Comparison of ENCODE assay signal across 8 cellular contexts in genomic region chr21:42009831-42010506, GRCh38. TPM values are rescaled to one million over a fixed set of nuclear protein-coding genes. Genes with fewer than 3 reads are reported as not detected.
DNase-seq lines count a peak whose midpoint lies in the region; ATAC-seq, FAIRE-seq and TF ChIP-seq lines count a peak whose summit lies in the region.

Gene ZBTB21 (minus strand): TSS chr21:42010360. CDS start chr21:41994095, 16,265 bp downstream.

- no peaks in the 10 kb centered on the region for H3K9me3 ChIP-seq in keratinocyte (ENCODE audit: control insufficient read depth, low read depth, low read length)

- FAIRE-seq in keratinocyte (lab: Jason Lieb, UNC) = peak; percentile 13

- dilution Hi-C loops in keratinocyte (cut with MboI; ENCODE audit: extremely low pct_ligation_motif_present, low sequenced_read_pairs) = no loop called here

- H3K4me1 ChIP-seq in keratinocyte (ENCODE audit: control insufficient read depth, extremely low read depth, insufficient read depth, low read length) = peaks cover 23% of the 10 kb centered on the region

- peak within 1 kb of the TSS; percentile 90 for H3K9ac ChIP-seq in keratinocyte (ENCODE audit: control insufficient read depth, extremely low read depth, insufficient read depth, low read length)

- no peaks in the 10 kb centered on the region for H4K20me1 ChIP-seq in keratinocyte (ENCODE audit: control insufficient read depth, extremely low read depth, insufficient read depth, low read length)

- no peaks in the 10 kb centered on the region for H3K27me3 ChIP-seq in keratinocyte (ENCODE audit: control insufficient read depth, extremely low read depth, insufficient read depth, low read length)

- peaks cover 35% of the 10 kb centered on the region for H3K79me2 ChIP-seq in keratinocyte (ENCODE audit: control insufficient read depth, insufficient read depth, low read length)

- H3K9me1 ChIP-seq in keratinocyte (ENCODE audit: control insufficient read depth, extremely low read depth, insufficient read depth, low read length) = no peaks in the 10 kb centered on the region

- DNase-seq in AG09309 (ENCODE audit: low read depth) = peak; percentile 88
- DNase-seq in NCI-H460 (ENCODE audit: extremely low read depth, low read depth) = peak; percentile 96
- DNase-seq in activated CD4-positive, CD25-positive, alpha-beta regulatory T cell treated with anti-CD3 and anti-CD28 coated beads, Interleukin-2, amount 50 U/mL, for 72 hours = peak; percentile 98
- DNase-seq in cerebellar nuclear complex (lab: John Stamatoyannopoulos, UW) = peak; percentile 73 to 84
- peak; percentile 90 for DNase-seq in keratinocyte (ENCODE audit: low read depth, low spot score)
- DNase-seq in stimulated activated CD4-positive, alpha-beta T cell treated with anti-CD3 and anti-CD28 coated beads, Interleukin-15, amount 100 ng/mL, for 1 hour (ENCODE audit: low read depth in 1 of 2, low spot score in 1 of 2) = peak; percentile 95 to 97

- peak; percentile 65 for ATAC-seq in GM19035 (IDR thresholded peaks at IDR 0.05; ENCODE audit: unreplicated experiment)
- ATAC-seq in HG03354 (IDR thresholded peaks at IDR 0.05; ENCODE audit: poor library complexity, severe bottlenecking, unreplicated experiment) = peak; percentile 75

- no peak for TF ChIP-seq CTCF in AG09309 (IDR thresholded peaks at IDR 0.05; ENCODE audit: control insufficient read depth, insufficient read depth, low read depth, low read length, missing control alignments)
- TF ChIP-seq CTCF in keratinocyte (optimal IDR thresholded peaks at IDR 0.05 in 1 of 3, IDR thresholded peaks at IDR 0.05 in 1 of 3, conservative IDR thresholded peaks at IDR 0.05 in 1 of 3; ENCODE audit: extremely low read depth in 1 of 3, insufficient read depth in 2 of 3, low read length in 3 of 3) = no peak

- H3K36me3 ChIP-seq in keratinocyte (ENCODE audit: control insufficient read depth in 2 of 2, extremely low read depth in 1 of 2, insufficient read depth in 2 of 2, low read length in 2 of 2) = peaks cover 0 to 10% of the 10 kb centered on the region in 2 experiments

- peak within 1 kb of the TSS; percentile 95 for H3K27ac ChIP-seq in keratinocyte (ENCODE audit: control insufficient read depth, insufficient read depth, low read length)

- H3K4me3 ChIP-seq in AG09309 (ENCODE audit: control insufficient read depth, low read depth, low read length) = peak within 1 kb of the TSS; percentile 75
- peak within 1 kb of the TSS; percentile 71 to 81 (median 78) for H3K4me3 ChIP-seq in keratinocyte (ENCODE audit: control insufficient read depth in 2 of 3, extremely low read depth in 1 of 3, insufficient read depth in 2 of 3, low read depth in 1 of 3, low read length in 3 of 3)

- peak within 1 kb of the TSS; percentile 81 for H2AFZ ChIP-seq in keratinocyte (ENCODE audit: control insufficient read depth, low read length)

- peak within 1 kb of the TSS; percentile 75 for H3K4me2 ChIP-seq in keratinocyte (ENCODE audit: control insufficient read depth, extremely low read depth, insufficient read depth, low read depth, low read length)

RNA-seq across cellular contexts. Expression of gene ZBTB21, which starts in this region (rescaled TPM):
- total RNA-seq in NCI-H460 (2014; rRNA removed; shearing (Covaris generic)) = 13.2 and 14.4 TPM in 2 replicates
- polyA plus RNA-seq in NCI-H460 (2014; cell fraction: nucleus; rRNA removed) = 5.7 and 11.1 TPM in 2 replicates
- 9.5 to 12.2 TPM (median 10.3 TPM) in 3 replicates for polyA plus RNA-seq in keratinocyte
- polyA plus RNA-seq in keratinocyte (2011; ENCODE audit: low read depth) = 11.1 TPM
- polyA plus RNA-seq in keratinocyte (2011; cell fraction: cytosol; rRNA removed) = 4.8 and 8.0 TPM in 2 replicates
- 17.5 and 20.6 TPM in 2 replicates for polyA plus RNA-seq in keratinocyte (2011; cell fraction: nucleus; rRNA removed)
- 7.3 and 14.0 TPM in 2 replicates for polyA plus RNA-seq in keratinocyte (2012; ENCODE audit: low replicate concordance)
- polyA minus RNA-seq in keratinocyte = 15.5 to 28.0 TPM (median 22.1 TPM) in 3 replicates
- polyA minus RNA-seq in keratinocyte (2011; cell fraction: cytosol; rRNA and poly(A)+ RNA removed) = 6.7 TPM
- polyA minus RNA-seq in keratinocyte (2011; cell fraction: nucleus; rRNA and poly(A)+ RNA removed) = 16.7 and 23.7 TPM in 2 replicates

Comparison
In these comparisons a context has a peak if more than half of its experiments do, and no peak if none do; other contexts are left out.
1. Peak in every context shown above with its lines: DNase-seq, ATAC-seq, H3K4me3 ChIP-seq and H3K27ac ChIP-seq.